Comparison of ENCODE assay signal across 25 cellular contexts in genomic region chr11:132026746-132027145, GRCh38.
"Had no signal": no experiment of that assay in that cellular context is flagged by ENCODE, and none has a peak within 500 bp of the region (broad histone marks: within the 10 kb centered on the region; RNA-seq: fewer than 3 reads in every experiment).

No MANE protein-coding gene starts in this region.

- H3K27ac ChIP-seq: colonic mucosa, esophagus squamous epithelium, hepatocyte, neutrophil, pancreas, stomach, thyroid gland had no signal

- DNase-seq: colonic mucosa; effector CD8-positive, alpha-beta T cell; endodermal cell; erythroblast; esophagus squamous epithelium; head of caudate nucleus; kidney; naive B cell; pancreas; stimulated activated CD4-positive, alpha-beta T cell treated with anti-CD3 and anti-CD28 coated beads, Interleukin-2, amount 100 ng/mL, for 24 hours; stimulated activated CD4-positive, alpha-beta T cell treated with anti-CD3 and anti-CD28 coated beads, Interleukin-4, amount 100 ng/mL, for 24 hours; stimulated activated naive CD4-positive, alpha-beta T cell treated with Interleukin-2 at 50 U/mL for 16 hours; stomach; thyroid gland had no signal

- H3K4me1 ChIP-seq: colonic mucosa, esophagus squamous epithelium, pancreas, stomach, thyroid gland had no signal

- H3K36me3 ChIP-seq: colonic mucosa, esophagus squamous epithelium, neutrophil, pancreas, stomach, thyroid gland had no signal

- H3K4me3 Mint-ChIP-seq: central memory CD8-positive, alpha-beta T cell; dendritic cell treated with granulocyte-macrophage colony-stimulating factor and Interleukin-4, amounts not matched to agents 40 ng/mL and 50 ng/mL, for 4 days; endodermal cell; naive B cell; natural killer cell treated with Interleukin-12 subunit alpha and Interleukin-12 subunit beta and Interleukin-15 and Interleukin-18, amount 100 ng/mL, for 72 hours; neural crest cell; stimulated activated effector memory CD8-positive, alpha-beta T cell treated with anti-CD3 and anti-CD28 coated beads, Interleukin-12 subunit alpha, Interleukin-12 subunit beta, amount 100 ng/mL, for 72 hours; type B pancreatic cell had no signal

- H3K9me3 Mint-ChIP-seq: dendritic cell treated with granulocyte-macrophage colony-stimulating factor and Interleukin-4, amounts not matched to agents 40 ng/mL and 50 ng/mL, for 4 days; type B pancreatic cell had no signal

- H3K4me3 ChIP-seq: colonic mucosa, esophagus squamous epithelium, hepatocyte, pancreas, stomach, thyroid gland had no signal

- H3K4me2 ChIP-seq: hepatocyte had no signal

- H3K27ac Mint-ChIP-seq: dendritic cell treated with granulocyte-macrophage colony-stimulating factor and Interleukin-4, amounts not matched to agents 40 ng/mL and 50 ng/mL, for 4 days; endodermal cell; natural killer cell treated with Interleukin-12 subunit alpha and Interleukin-12 subunit beta and Interleukin-15 and Interleukin-18, amount 100 ng/mL, for 72 hours; progenitor cell of endocrine pancreas; stimulated activated effector memory CD8-positive, alpha-beta T cell treated with anti-CD3 and anti-CD28 coated beads, Interleukin-12 subunit alpha, Interleukin-12 subunit beta, amount 100 ng/mL, for 72 hours; type B pancreatic cell had no signal

- H3K27me3 Mint-ChIP-seq: central memory CD8-positive, alpha-beta T cell; naive B cell; natural killer cell treated with Interleukin-12 subunit alpha and Interleukin-12 subunit beta and Interleukin-15 and Interleukin-18, amount 100 ng/mL, for 72 hours had no signal

- ATAC-seq: left lobe of liver; natural killer cell treated with Interleukin-12 subunit alpha and Interleukin-12 subunit beta and Interleukin-15 and Interleukin-18, amount 100 ng/mL, for 72 hours; pancreas; sciatic nerve; stimulated activated effector memory CD8-positive, alpha-beta T cell treated with anti-CD3 and anti-CD28 coated beads, Interleukin-12 subunit alpha, Interleukin-12 subunit beta, amount 100 ng/mL, for 72 hours had no signal

- H2AFZ ChIP-seq: hepatocyte had no signal

- H3K27me3 ChIP-seq: colonic mucosa, esophagus squamous epithelium, hepatocyte, neutrophil, pancreas, stomach, thyroid gland had no signal

- H3K4me1 Mint-ChIP-seq: central memory CD8-positive, alpha-beta T cell; naive B cell; stimulated activated effector memory CD8-positive, alpha-beta T cell treated with anti-CD3 and anti-CD28 coated beads, Interleukin-12 subunit alpha, Interleukin-12 subunit beta, amount 100 ng/mL, for 72 hours had no signal

- H3K9me3 ChIP-seq: colonic mucosa, neutrophil, pancreas, stomach, thyroid gland had no signal

- H3K36me3 Mint-ChIP-seq: naive B cell; natural killer cell treated with Interleukin-12 subunit alpha and Interleukin-12 subunit beta and Interleukin-15 and Interleukin-18, amount 100 ng/mL, for 72 hours; stimulated activated effector memory CD8-positive, alpha-beta T cell treated with anti-CD3 and anti-CD28 coated beads, Interleukin-12 subunit alpha, Interleukin-12 subunit beta, amount 100 ng/mL, for 72 hours; type B pancreatic cell had no signal
